In the genomic region with DNA sequence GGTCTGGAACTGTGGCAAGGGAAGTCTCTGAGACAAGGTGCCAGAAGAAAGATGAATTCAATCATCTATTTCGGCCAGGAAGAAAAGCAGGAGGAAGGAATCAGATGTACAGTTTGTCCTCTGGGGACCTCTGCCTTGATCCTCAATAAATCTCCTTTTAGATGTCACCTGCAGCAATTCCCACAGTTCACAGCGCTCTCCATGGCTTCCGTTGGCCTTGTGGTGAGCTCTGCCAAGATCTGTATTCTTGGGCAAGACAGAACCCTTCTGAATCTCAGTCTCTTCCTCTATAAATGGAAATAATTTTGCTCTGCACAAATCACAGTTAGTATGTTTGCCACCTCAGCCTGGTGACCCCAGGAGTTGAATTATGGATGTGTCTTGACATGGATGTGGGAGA, we compare ENCODE assay signal across 14 cellular contexts. TPM values are rescaled to one million over a fixed set of nuclear protein-coding genes. Genes with fewer than 3 reads are reported as not detected.
"Had no signal": no experiment of that assay in that cellular context is flagged by ENCODE, and none has a peak within 500 bp of the region (broad histone marks: within the 10 kb centered on the region; RNA-seq: fewer than 3 reads in every experiment).

No MANE protein-coding gene starts in this region.

RNA-seq across cellular contexts. Expression of gene PRSS3, which starts 8.8 kb away (rescaled TPM):
- total RNA-seq: activated naive CD4-positive, alpha-beta T cell treated with anti-CD3 and anti-CD28 coated beads for 36 hours; activated naive CD4-positive, alpha-beta T cell treated with anti-CD3 and anti-CD28 coated beads, Interleukin-2, amount 50 U/mL, for 72 hours; activated naive CD8-positive, alpha-beta T cell treated with anti-CD3 and anti-CD28 coated beads for 36 hours; activated naive CD8-positive, alpha-beta T cell treated with anti-CD3 and anti-CD28 coated beads, Interleukin-2, amount 10 ng/mL, durations not matched to agents 7 days and 5 days; activated T-cell treated with anti-CD3 and anti-CD28 coated beads, Interleukin-2, amount 50 U/mL, for 72 hours; activated T-helper 1 cell treated with anti-CD3 and anti-CD28 coated beads, Interleukin-12 subunit alpha, Interleukin-12 subunit beta, Interleukin-2, Interleukin-4 antibody, amounts not matched to agents 30 ng/mL and 10 ng/mL and 1 ng/mL, durations not matched to agents 14 hours and 24 hours and 36 hours; activated T-helper 17 cell treated with anti-CD3 and anti-CD28 coated beads, Interleukin-2, amount 50 U/mL, for 72 hours; activated T-helper 2 cell treated with anti-CD3 and anti-CD28 coated beads, Interferon-gamma antibody, Interleukin-2, Interleukin-4, amounts not matched to agents 10 μg/mL and 5 μg/mL and 100 μg/mL, durations not matched to agents 14 hours and 24 hours and 36 hours; aorta; ascending aorta; astrocyte; cardiac muscle cell; cardiac septum; chondrocyte had no signal
